8 cellular contexts compared by ENCODE assay signal in the genomic region with DNA sequence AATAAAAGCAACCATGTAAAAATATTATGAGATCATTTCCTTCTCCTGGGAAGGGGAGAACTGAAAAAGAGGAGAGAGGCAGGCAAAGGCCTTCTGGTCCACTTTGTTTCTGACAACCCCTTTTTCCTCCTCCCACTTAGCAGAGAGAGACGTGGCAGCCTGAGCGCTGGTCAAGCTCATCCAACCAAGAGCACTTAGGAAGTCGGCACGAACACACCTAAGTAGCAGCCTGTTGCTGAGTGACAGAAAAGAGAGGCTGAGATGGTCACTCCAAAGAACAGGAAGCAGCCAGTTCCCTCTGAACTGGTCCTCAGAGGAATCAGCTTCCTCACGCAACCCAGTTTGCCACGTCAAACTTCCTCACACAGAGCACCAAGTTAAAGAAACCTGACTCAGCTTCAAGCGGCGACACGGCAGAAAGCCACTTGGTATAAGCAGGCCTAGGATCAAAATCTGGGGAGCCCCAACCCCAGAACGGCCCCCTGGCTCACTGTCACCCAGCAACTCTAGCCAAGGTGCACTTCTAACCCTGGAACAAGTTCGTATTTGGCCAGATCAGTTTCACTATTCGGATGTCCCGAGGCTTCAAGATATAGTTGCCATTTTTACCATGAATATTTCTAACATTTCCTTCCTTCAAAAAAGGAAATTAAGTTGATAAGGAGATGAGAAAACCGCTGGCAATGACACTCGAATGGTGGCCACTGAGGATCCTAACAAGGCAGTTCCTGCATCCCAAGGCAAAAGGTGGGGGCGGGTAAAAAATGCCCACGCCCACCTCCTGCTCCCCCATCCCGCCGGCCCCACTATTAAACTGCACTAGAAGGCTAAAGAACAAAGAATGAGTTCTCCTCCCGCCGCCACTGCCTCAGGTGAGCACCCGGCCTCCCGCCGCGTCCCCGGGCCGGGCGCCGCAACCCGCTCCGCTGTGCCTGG. TPM values are rescaled to one million over a fixed set of nuclear protein-coding genes. Genes with fewer than 3 reads are reported as not detected.
A peak's percentile ranks its signal among the peaks of the same experiment; 100 is the strongest.
DNase-seq lines count a peak whose midpoint lies in the region; ATAC-seq and TF ChIP-seq lines count a peak whose summit lies in the region.

No MANE protein-coding gene starts in this region.

- BruUV-seq in A673 (replicated peaks; lab: Mats Ljungman, UMichigan): TSS peak; percentile 35

- TF ChIP-seq CTCF in A673 (conservative IDR thresholded peaks at IDR 0.05; ENCODE audit: low read depth, low read length): no peak

- H3K27me3 Mint-ChIP-seq in activated CD4-positive, alpha-beta T cell treated with anti-CD3 and anti-CD28 coated beads, Interleukin-2, amount 10 ng/mL, durations not matched to agents 24 days and 14 days: peaks cover 6% of the 10 kb centered on the region

- POLR2A ChIA-PET in A673 (lab: Charles Lee; ENCODE audit: low non-redundant PET): no interaction called here

- peaks cover 33% of the 10 kb centered on the region for H3K4me1 Mint-ChIP-seq in activated CD4-positive, alpha-beta T cell treated with anti-CD3 and anti-CD28 coated beads, Interleukin-2, amount 10 ng/mL, durations not matched to agents 24 days and 14 days

- peak; percentile 54 for DNase-seq in A673 (ENCODE audit: low spot score)
- peak; percentile 13 for DNase-seq in NCI-H2196 (lab: John Stamatoyannopoulos, UW; ENCODE audit: unreplicated experiment)
- peak; percentile 85 for DNase-seq in activated CD4-positive, alpha-beta T cell treated with anti-CD3 and anti-CD28 coated beads, Interleukin-2, amount 10 ng/mL, durations not matched to agents 24 days and 14 days
- DNase-seq in dermis blood vessel endothelial cell: peak; percentile 91
- peak; percentile 74 for DNase-seq in left lobe of liver (ENCODE audit: low spot score)
- DNase-seq in stimulated activated CD4-positive, alpha-beta T cell treated with anti-CD3 and anti-CD28 coated beads, Interleukin-2, amount 100 ng/mL, for 24 hours: peak; percentile 47 to 54

- intact Hi-C loops in A673 (cut with micrococcal nuclease; ENCODE audit: unreplicated experiment): no loop called here
- intact Hi-C loops in activated CD4-positive, alpha-beta T cell treated with anti-CD3 and anti-CD28 coated beads, Interleukin-2, amount 10 ng/mL, durations not matched to agents 24 days and 14 days (cut with micrococcal nuclease): loop anchor here (5.0 to 10.0 kb wide), 3 partner anchors 240 to 558 kb away; a partner anchor contains a TSS

- peaks cover 8% of the 10 kb centered on the region for H3K4me1 ChIP-seq in A673 (ENCODE audit: insufficient read depth, low read length, poor library complexity, severe bottlenecking)

- ATAC-seq in GM18505 (IDR thresholded peaks at IDR 0.05; ENCODE audit: unreplicated experiment) (peak; percentile 42), HG02884 (IDR thresholded peaks at IDR 0.05; ENCODE audit: unreplicated experiment) (peak; percentile 48), left lobe of liver (peak; percentile 74)

- peak; percentile 58 for TF ChIP-seq POLR2A in GM18505 (IDR thresholded peaks at IDR 0.05; ENCODE audit: borderline replicate concordance, extremely low read depth, insufficient read depth, insufficient read length)

- H3K4me3 ChIP-seq in A673 (ENCODE audit: low read depth, low read length, poor library complexity, severe bottlenecking): peak overlapping the region; percentile 81

- peaks cover 22% of the 10 kb centered on the region for H3K36me3 Mint-ChIP-seq in activated CD4-positive, alpha-beta T cell treated with anti-CD3 and anti-CD28 coated beads, Interleukin-2, amount 10 ng/mL, durations not matched to agents 24 days and 14 days (ENCODE audit: low read depth)

- H3K9me3 ChIP-seq in A673 (ENCODE audit: low read depth, low read length, poor library complexity, severe bottlenecking): no peaks in the 10 kb centered on the region

- H3K27ac Mint-ChIP-seq in activated CD4-positive, alpha-beta T cell treated with anti-CD3 and anti-CD28 coated beads, Interleukin-2, amount 10 ng/mL, durations not matched to agents 24 days and 14 days: peak overlapping the region; percentile 91

- H3K9me3 Mint-ChIP-seq in activated CD4-positive, alpha-beta T cell treated with anti-CD3 and anti-CD28 coated beads, Interleukin-2, amount 10 ng/mL, durations not matched to agents 24 days and 14 days: no peaks in the 10 kb centered on the region

- H3K27ac ChIP-seq in A673 (ENCODE audit: low read depth, low read length, poor library complexity, severe bottlenecking): peak overlapping the region; percentile 78

- CTCF ChIA-PET in A673 (lab: Charles Lee): no interaction called here

- no peaks in the 10 kb centered on the region for H3K27me3 ChIP-seq in A673 (replicated peaks; ENCODE audit: insufficient read depth, low read depth, low read length, poor library complexity)

- H3K36me3 ChIP-seq in A673 (ENCODE audit: insufficient read depth, low read length, poor library complexity, severe bottlenecking): peaks cover 25% of the 10 kb centered on the region

- peak overlapping the region; percentile 94 for H3K4me3 Mint-ChIP-seq in activated CD4-positive, alpha-beta T cell treated with anti-CD3 and anti-CD28 coated beads, Interleukin-2, amount 10 ng/mL, durations not matched to agents 24 days and 14 days

RNA-seq across cellular contexts. Expression of a gene that starts 0.7 kb away (rescaled TPM):
- total RNA-seq in A673 (2021): 33.1 and 35.8 TPM in 2 replicates
- 43.9 and 45.3 TPM in 2 replicates for total RNA-seq in activated CD4-positive, alpha-beta T cell treated with anti-CD3 and anti-CD28 coated beads, Interleukin-2, amount 10 ng/mL, durations not matched to agents 24 days and 14 days
- 43.6 and 65.5 TPM in 2 replicates for total RNA-seq in dermis blood vessel endothelial cell
- 59.1 TPM for total RNA-seq in left lobe of liver

RNA-seq across cellular contexts. Expression of a gene that starts 53.4 kb away (rescaled TPM):
- 0.20 and 0.26 TPM in 2 replicates for total RNA-seq in A673 (2021)
- 0.14 and 0.16 TPM in 2 replicates for total RNA-seq in activated CD4-positive, alpha-beta T cell treated with anti-CD3 and anti-CD28 coated beads, Interleukin-2, amount 10 ng/mL, durations not matched to agents 24 days and 14 days
- 0.17 and 0.19 TPM in 2 replicates for total RNA-seq in dermis blood vessel endothelial cell
- 3.6 TPM for total RNA-seq in left lobe of liver

Comparison
In these comparisons a context has a peak if more than half of its experiments do, and no peak if none do; other contexts are left out.
1. Peak in every context shown above with its lines: DNase-seq, ATAC-seq, H3K4me3 ChIP-seq and H3K27ac ChIP-seq.
2. DNase-seq: peak in every context shown above with its lines; median percentile 91 in dermis blood vessel endothelial cell; 85 in activated CD4-positive, alpha-beta T cell treated with anti-CD3 and anti-CD28 coated beads, Interleukin-2, amount 10 ng/mL, durations not matched to agents 24 days and 14 days; 74 in left lobe of liver; 54 in A673; 50 in stimulated activated CD4-positive, alpha-beta T cell treated with anti-CD3 and anti-CD28 coated beads, Interleukin-2, amount 100 ng/mL, for 24 hours; 13 in NCI-H2196.